12 cellular contexts compared by ENCODE assay signal in the genomic region with DNA sequence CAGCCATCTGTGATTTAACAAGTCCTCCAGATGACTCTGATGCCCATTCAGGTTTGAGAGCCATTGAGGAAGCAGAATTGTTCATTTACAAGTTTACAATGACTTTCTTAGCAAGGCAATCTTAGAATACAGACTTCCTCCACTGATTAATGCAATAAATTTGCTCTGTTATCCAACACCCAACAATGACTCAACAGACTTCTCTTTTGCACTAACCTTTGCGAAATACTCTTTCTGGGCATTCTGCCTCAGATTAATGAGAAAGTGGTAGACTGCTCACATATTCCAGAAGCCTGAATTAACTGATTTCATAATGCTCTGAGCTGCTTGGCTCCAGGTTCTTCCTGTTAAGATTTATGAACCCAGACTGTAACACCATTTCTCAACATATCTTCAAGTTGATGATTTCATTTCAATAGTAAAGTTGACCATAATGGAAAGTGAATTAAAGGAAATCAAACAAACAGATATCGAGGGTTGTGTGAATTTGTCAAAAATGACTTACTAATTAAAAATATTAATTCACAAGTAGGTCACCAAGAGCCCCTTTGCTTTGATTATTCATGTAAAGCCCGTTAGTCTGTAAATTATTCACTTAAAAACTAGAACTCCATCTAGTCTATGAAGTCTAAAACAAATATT.
DNase-seq lines count a peak whose midpoint lies in the region; ATAC-seq, FAIRE-seq and TF ChIP-seq lines count a peak whose summit lies in the region.
"Had no signal": no experiment of that assay in that cellular context is flagged by ENCODE, and none has a peak within 500 bp of the region (broad histone marks: within the 10 kb centered on the region; RNA-seq: fewer than 3 reads in every experiment).

No MANE protein-coding gene starts in this region.

- 74% methylated on average over 3 of the region's 3 CpGs for WGBS in right cardiac atrium
- 44 to 69% (median 48%) methylated on average over 3 of the region's 3 CpGs for WGBS in spleen, 5 donors

- H3K27ac ChIP-seq in right cardiac atrium (ENCODE audit: low read length), result no peak overlapping the region
- H3K27ac ChIP-seq in spleen, result no peak overlapping the region
- H3K27ac ChIP-seq: neutrophil had no signal

- H3K9me3 ChIP-seq in adipocyte (ENCODE audit: control insufficient read depth, low read length) (peaks cover 26% of the 10 kb centered on the region), right cardiac atrium (ENCODE audit: control insufficient read depth, low read length) (no peaks in the 10 kb centered on the region), spleen (peaks cover 0 to 10% (median 0%) of the 10 kb centered on the region in 8 donors)

- DNase-seq in HFFc6 (peak; percentile 99), adipocyte (ENCODE audit: low read depth) (peak; percentile 93), right cardiac atrium (no peak), spleen (no peak), NCI-H2107 treated with DMSO at 0.1 percent for 48 hours (lab: John Stamatoyannopoulos, UW; ENCODE audit: unreplicated experiment) (no peak), GM19239 (ENCODE audit: insufficient read length, low spot score) (no peak)
- DNase-seq: C1 segment of cervical spinal cord had no signal

- H3K4me1 ChIP-seq in adipocyte (ENCODE audit: control insufficient read depth, insufficient read depth, low read length) (peaks cover 54% of the 10 kb centered on the region), right cardiac atrium (ENCODE audit: control insufficient read depth, insufficient read depth, low read length) (no peaks in the 10 kb centered on the region), spleen (no peaks in the 10 kb centered on the region)

- H3K4me3 ChIP-seq in adipocyte (ENCODE audit: low read length) (peak overlapping the region; percentile 51), right cardiac atrium (ENCODE audit: low read length) (no peak overlapping the region), spleen (no peak overlapping the region)

- H3K9me3 Mint-ChIP-seq in HFFc6, result peaks cover 26% of the 10 kb centered on the region

- no peaks in the 10 kb centered on the region for H3K27me3 ChIP-seq in adipocyte (replicated peaks; ENCODE audit: control insufficient read depth, insufficient read depth, low read length)
- H3K27me3 ChIP-seq in right cardiac atrium (ENCODE audit: control insufficient read depth, insufficient read depth), result no peaks in the 10 kb centered on the region
- H3K27me3 ChIP-seq in spleen (replicated peaks in 1 of 7), result no peaks in the 10 kb centered on the region
- H3K27me3 ChIP-seq: neutrophil had no signal

- intact Hi-C loops in right cardiac atrium (cut with DNase I) (no loop called here), spleen (cut with DNase I; ENCODE audit: low total_unique reads) (no loop called here)

- TF ChIP-seq CTCF in HFFc6 (IDR thresholded peaks at IDR 0.05) (no peak), spleen (IDR thresholded peaks at IDR 0.05 in 8 of 11, conservative IDR thresholded peaks at IDR 0.05 in 3 of 11) (no peak)

- peaks cover 64% of the 10 kb centered on the region for H3K36me3 Mint-ChIP-seq in HFFc6 (ENCODE audit: low read depth)

- TF ChIP-seq POLR2A in spleen (IDR thresholded peaks at IDR 0.05), result no peak

- no peak overlapping the region for H3K9ac ChIP-seq in adipocyte (ENCODE audit: low read length)

- H3K27me3 Mint-ChIP-seq in HFFc6 (ENCODE audit: insufficient read depth), result peaks cover 7% of the 10 kb centered on the region
- H3K27me3 Mint-ChIP-seq: dendritic cell treated with granulocyte-macrophage colony-stimulating factor and Interleukin-4, amounts not matched to agents 40 ng/mL and 50 ng/mL, for 4 days had no signal

- peak overlapping the region; percentile 22; the same call in 1 of the 2 replicates for H3K4me3 Mint-ChIP-seq in HFFc6
- H3K4me3 Mint-ChIP-seq: dendritic cell treated with granulocyte-macrophage colony-stimulating factor and Interleukin-4, amounts not matched to agents 40 ng/mL and 50 ng/mL, for 4 days had no signal

- peak; percentile 71 to 72 for ATAC-seq in right cardiac atrium
- no peak for ATAC-seq in HG03521 (IDR thresholded peaks at IDR 0.05; ENCODE audit: unreplicated experiment)

- peaks cover 94% of the 10 kb centered on the region for H3K4me1 Mint-ChIP-seq in HFFc6 (ENCODE audit: low read depth)

- H3K36me3 ChIP-seq in adipocyte (ENCODE audit: control insufficient read depth, insufficient read depth, low read length, severe bottlenecking) (peaks cover 10% of the 10 kb centered on the region), spleen (no peaks in the 10 kb centered on the region)
- H3K36me3 ChIP-seq: neutrophil had no signal

- peak; percentile 97 for FAIRE-seq in A204.1 (lab: Jason Lieb, UNC)
- FAIRE-seq in GM19239 (lab: Jason Lieb, UNC), result no peak
- FAIRE-seq: GM12891 had no signal

- H3K27ac Mint-ChIP-seq in HFFc6, result peak overlapping the region; percentile 76
- H3K27ac Mint-ChIP-seq: dendritic cell treated with granulocyte-macrophage colony-stimulating factor and Interleukin-4, amounts not matched to agents 40 ng/mL and 50 ng/mL, for 4 days had no signal

Comparison
In these comparisons a context has a peak if more than half of its experiments do, and no peak if none do; other contexts are left out.
1. DNase-seq: peak in HFFc6 (single experiment) and adipocyte (single experiment); none in right cardiac atrium (0 of 3), spleen (single experiment), NCI-H2107 treated with DMSO at 0.1 percent for 48 hours (single experiment) and GM19239 (single experiment).